Comparison of ENCODE assay signal across 9 cellular contexts in genomic region chr6:10633216-10633615, GRCh38.
DNase-seq lines count a peak whose midpoint lies in the region; ATAC-seq, FAIRE-seq and TF ChIP-seq lines count a peak whose summit lies in the region.
"Had no signal": no experiment of that assay in that cellular context is flagged by ENCODE, and none has a peak within 500 bp of the region (broad histone marks: within the 10 kb centered on the region; RNA-seq: fewer than 3 reads in every experiment).

No MANE protein-coding gene starts in this region.

- H3K79me1 ChIP-seq in H9 (ENCODE audit: insufficient read depth, low read depth, low read length, poor library complexity, severe bottlenecking) = no peaks in the 10 kb centered on the region

- no peak for FAIRE-seq in urothelium cell line (lab: Jason Lieb, UNC)

- no peak overlapping the region for H2BK15ac ChIP-seq in H9 (ENCODE audit: low read depth, low read length)

- H3K4ac ChIP-seq in H9 (ENCODE audit: low read depth, low read length) = no peak overlapping the region

- TF ChIP-seq CTCF in H9 (conservative IDR thresholded peaks at IDR 0.05) (no peak), mammary epithelial cell (conservative IDR thresholded peaks at IDR 0.05 in 1 of 2, IDR thresholded peaks at IDR 0.05 in 1 of 2; ENCODE audit: extremely low read depth in 1 of 2, insufficient read depth in 1 of 2, low read depth in 1 of 2, low read length in 2 of 2) (no peak), tibial artery (IDR thresholded peaks at IDR 0.05) (no peak)

- peaks cover 0 to 12% (median 0%) of the 10 kb centered on the region in 3 experiments; a peak in 3 of 7 replicates for H3K36me3 Mint-ChIP-seq in H9 (ENCODE audit: insufficient read depth in 1 of 3, low read depth in 3 of 3)

- H4K91ac ChIP-seq in H9 (ENCODE audit: insufficient read length, low read depth, low read length) = no peak overlapping the region

- no peak overlapping the region for H3K4me2 ChIP-seq in H9 (ENCODE audit: insufficient read depth, insufficient read length, low read length)
- H3K4me2 ChIP-seq in mammary epithelial cell (ENCODE audit: insufficient read depth, low read depth, low read length) = peak overlapping the region; percentile 44

- H3K9me3 ChIP-seq in H9 (ENCODE audit: control insufficient read depth, low read depth, low read length) = no peaks in the 10 kb centered on the region
- H3K9me3 ChIP-seq in mammary epithelial cell (replicated peaks; ENCODE audit: insufficient read depth, low read length) = no peaks in the 10 kb centered on the region
- H3K9me3 ChIP-seq in tibial artery = no peaks in the 10 kb centered on the region

- no CpG with 5 or more reads among the region's 1 CpG for whole genome bisulfite sequencing in H9 (ENCODE audit: extremely low coverage, insufficient read length, low lambda C conversion rate)
- 47% methylated on average over 1 of the region's 1 CpG for WGBS in mammary epithelial cell (ENCODE audit: low coverage, missing lambda C conversion rate)

- H3K27me3 Mint-ChIP-seq in H9 (ENCODE audit: low read depth) = no peaks in the 10 kb centered on the region

- H3K79me2 ChIP-seq in H9 (ENCODE audit: insufficient read depth, low read length) = no peaks in the 10 kb centered on the region
- no peaks in the 10 kb centered on the region for H3K79me2 ChIP-seq in mammary epithelial cell (ENCODE audit: insufficient read depth, low read length)

- H3K23ac ChIP-seq in H9 (ENCODE audit: insufficient read length, low read depth, low read length) = no peak overlapping the region

- H4K5ac ChIP-seq in H9 (ENCODE audit: insufficient read length, low read depth, low read length) = no peak overlapping the region

- peak; percentile 97 for ATAC-seq in GM18498 (IDR thresholded peaks at IDR 0.05; ENCODE audit: unreplicated experiment)

- dilution Hi-C loops in mammary epithelial cell (cut with HindIII; ENCODE audit: low sequenced_read_pairs) = no loop called here

- H2BK12ac ChIP-seq in H9 (ENCODE audit: insufficient read length, low read depth, low read length) = no peak overlapping the region

- no peaks in the 10 kb centered on the region for H3K23me2 ChIP-seq in H9 (ENCODE audit: insufficient read length, low read depth, low read length, poor library complexity, severe bottlenecking)

- H2AK5ac ChIP-seq in H9 (ENCODE audit: insufficient read length, low read length) = no peak overlapping the region

- H3K9ac ChIP-seq in H9 (ENCODE audit: extremely low read depth, insufficient read length, low read length) = no peak overlapping the region
- no peak overlapping the region for H3K9ac ChIP-seq in mammary epithelial cell (ENCODE audit: insufficient read depth, low read length)

- H3K27ac ChIP-seq in H9 (ENCODE audit: insufficient read length, low read depth, low read length) = peak overlapping the region; percentile 8
- H3K27ac ChIP-seq in mammary epithelial cell (ENCODE audit: insufficient read depth, low read depth, low read length) = peak overlapping the region; percentile 63
- no peak overlapping the region for H3K27ac ChIP-seq in tibial artery

- H3K14ac ChIP-seq in H9 (ENCODE audit: insufficient read depth, low read length) = no peak overlapping the region

- no peak overlapping the region for H2BK20ac ChIP-seq in H9 (ENCODE audit: low read depth, low read length, poor library complexity, severe bottlenecking)

- H2AFZ ChIP-seq in H9 (ENCODE audit: low read length) (no peak overlapping the region), mammary epithelial cell (ENCODE audit: low read depth, low read length) (peak overlapping the region; percentile 38)

- H3T11ph ChIP-seq in H9 (ENCODE audit: low read length) = no peak overlapping the region

- H3K27me3 ChIP-seq in H9 (ENCODE audit: insufficient read depth, low read length) = no peaks in the 10 kb centered on the region
- H3K27me3 ChIP-seq in mammary epithelial cell (ENCODE audit: insufficient read depth, low read length) = no peaks in the 10 kb centered on the region
- H3K27me3 ChIP-seq in tibial artery = no peaks in the 10 kb centered on the region

- H3K4me1 ChIP-seq in H9 (ENCODE audit: insufficient read depth, low read length) = no peaks in the 10 kb centered on the region
- peaks cover 15% of the 10 kb centered on the region for H3K4me1 ChIP-seq in mammary epithelial cell (ENCODE audit: insufficient read depth, low read length)
- no peaks in the 10 kb centered on the region for H3K4me1 ChIP-seq in tibial artery

- H4K20me1 ChIP-seq in H9 (ENCODE audit: control insufficient read depth, insufficient read depth, insufficient read length) (no peaks in the 10 kb centered on the region), mammary epithelial cell (ENCODE audit: insufficient read depth, low read length) (no peaks in the 10 kb centered on the region)

- in situ Hi-C loops in mammary epithelial cell (cut with MboI; ENCODE audit: low sequenced_read_pairs in 2 of 2) = no loop called here

- no peak overlapping the region for H2BK120ac ChIP-seq in H9 (ENCODE audit: low read depth, low read length, poor library complexity, severe bottlenecking)

- intact Hi-C loops in mammary epithelial cell (cut with micrococcal nuclease) = loop anchor here (2.0 kb wide), 1 partner anchor 62 kb away; the partner anchor contains the start of genes C6orf52 and PAK1IP1
- intact Hi-C loops in tibial artery (cut with DNase I; ENCODE audit: low total_unique reads) = loop anchor here (10.0 kb wide), 1 partner anchor 118 kb away; no protein-coding TSS in a partner anchor

- no peaks in the 10 kb centered on the region; a peak in 1 of 5 replicates for H3K9me3 Mint-ChIP-seq in H9
- H3K9me3 Mint-ChIP-seq: T-helper 1 cell treated with Interleukin-12 subunit alpha and Interleukin-12 subunit beta and Interleukin-4 antibody, amounts not matched to agents 30 μg/mL and 1 μg/mL, for 36 hours had no signal

- H3K4me3 ChIP-seq in mammary epithelial cell (replicated peaks in 1 of 3; ENCODE audit: insufficient read depth in 1 of 3, low read depth in 2 of 3, low read length in 3 of 3) = no peak overlapping the region
- H3K4me3 ChIP-seq in tibial artery = no peak overlapping the region

- no TSS peak for BruUV-seq in mammary epithelial cell (replicated peaks; lab: Mats Ljungman, UMichigan)

- H4K8ac ChIP-seq in H9 (replicated peaks; ENCODE audit: insufficient read length, low read depth, low read length) = no peak overlapping the region

- H3K4me1 Mint-ChIP-seq in H9 = peaks cover 0 to 6% of the 10 kb centered on the region in 2 experiments; a peak in 2 of 4 replicates

- CTCF ChIA-PET in mammary epithelial cell (lab: Charles Lee; ENCODE audit: low non-redundant PET) = no interaction called here

- no peaks in the 10 kb centered on the region for H3K36me3 ChIP-seq in mammary epithelial cell (ENCODE audit: insufficient read depth, low read length)
- H3K36me3 ChIP-seq in tibial artery = no peaks in the 10 kb centered on the region

- no peak overlapping the region for H3K56ac ChIP-seq in H9 (ENCODE audit: insufficient read length, low read depth, low read length)

- H3K27ac Mint-ChIP-seq in H9 = peak overlapping the region in 1 of 3 experiments; percentile 62; a peak in 3 of 7 replicates
- H3K27ac Mint-ChIP-seq: T-helper 1 cell treated with Interleukin-12 subunit alpha and Interleukin-12 subunit beta and Interleukin-4 antibody, amounts not matched to agents 30 μg/mL and 1 μg/mL, for 36 hours had no signal

- no peak overlapping the region for H2BK5ac ChIP-seq in H9 (ENCODE audit: insufficient read length, low read length)

- DNase-seq in H9 = no peak
- peak; percentile 89 to 96 for DNase-seq in Kasumi-1 (lab: John Stamatoyannopoulos, UW)
- peak; percentile 94 for DNase-seq in mammary epithelial cell
- peak; percentile 71 for DNase-seq in urothelium cell line (ENCODE audit: low spot score)
- no peak for DNase-seq in stimulated activated CD4-positive, alpha-beta T cell treated with anti-CD3 and anti-CD28 coated beads, Interleukin-4, amount 100 ng/mL, for 1 hour
- no peak for DNase-seq in tibial artery
- DNase-seq in NCI-H1048 (lab: John Stamatoyannopoulos, UW) = no peak

- no peak overlapping the region for H3K18ac ChIP-seq in H9 (ENCODE audit: insufficient read length, low read depth, low read length)

- no peak overlapping the region for H3K4me3 Mint-ChIP-seq in H9
- H3K4me3 Mint-ChIP-seq: T-helper 1 cell treated with Interleukin-12 subunit alpha and Interleukin-12 subunit beta and Interleukin-4 antibody, amounts not matched to agents 30 μg/mL and 1 μg/mL, for 36 hours had no signal

Comparison
In these comparisons a context has a peak if more than half of its experiments do, and no peak if none do; other contexts are left out.
1. DNase-seq: peak in Kasumi-1 (2 of 2), mammary epithelial cell (single experiment) and urothelium cell line (single experiment); none in H9 (single experiment), stimulated activated CD4-positive, alpha-beta T cell treated with anti-CD3 and anti-CD28 coated beads, Interleukin-4, amount 100 ng/mL, for 1 hour (single experiment), tibial artery (0 of 2) and NCI-H1048 (single experiment).
2. H3K27ac ChIP-seq: peak in H9 (single experiment) and mammary epithelial cell (single experiment); none in tibial artery (0 of 2).